In genomic region chr4:55367084-55367722, GRCh38 we compare ENCODE assay signal across 10 cellular contexts.
"Had no signal": no experiment of that assay in that cellular context is flagged by ENCODE, and none has a peak within 500 bp of the region (broad histone marks: within the 10 kb centered on the region; RNA-seq: fewer than 3 reads in every experiment).

No MANE protein-coding gene starts in this region.

- ATAC-seq: left lobe of liver, pancreas had no signal

- H3K36me3 ChIP-seq: pancreas had no signal

- DNase-seq: activated CD4-positive, alpha-beta memory T cell treated with anti-CD3 and anti-CD28 coated beads for 36 hours; activated gamma-delta T cell; activated T-cell treated with anti-CD3 and anti-CD28 coated beads, Interleukin-2, amount 50 U/mL, for 48 hours; foreskin fibroblast; glutamatergic neuron; pancreas; stimulated activated CD4-positive, alpha-beta T cell treated with anti-CD3 and anti-CD28 coated beads, Interleukin-4, amount 100 ng/mL, for 24 hours; T1000 had no signal

- H3K27ac ChIP-seq: pancreas had no signal

- H3K4me3 ChIP-seq: esophagus muscularis mucosa, pancreas had no signal

- H3K9me3 ChIP-seq: esophagus muscularis mucosa, pancreas had no signal

- H3K27me3 ChIP-seq: esophagus muscularis mucosa, pancreas had no signal

- H3K4me1 ChIP-seq: pancreas had no signal
